In genomic region chr3:179811321-179812095, GRCh38 we compare ENCODE assay signal across 8 cellular contexts.
DNase-seq lines count a peak whose midpoint lies in the region; ATAC-seq and TF ChIP-seq lines count a peak whose summit lies in the region.

No MANE protein-coding gene starts in this region.

- TF ChIP-seq CTCF in AG10803 (conservative IDR thresholded peaks at IDR 0.05; ENCODE audit: low read length) (peak; percentile 76), NB4 (IDR thresholded peaks at IDR 0.05; ENCODE audit: low read depth, low read length) (peak; percentile 62)

- ATAC-seq in GM18505 (IDR thresholded peaks at IDR 0.05; ENCODE audit: unreplicated experiment) = peak; percentile 89
- peak; percentile 94 for ATAC-seq in HG02759 (IDR thresholded peaks at IDR 0.05; ENCODE audit: unreplicated experiment)
- no peak for ATAC-seq in HG03039 (IDR thresholded peaks at IDR 0.05; ENCODE audit: unreplicated experiment)

- H3K4me3 ChIP-seq in AG10803 (ENCODE audit: low read length) (no peak overlapping the region), NB4 (ENCODE audit: low read depth, low read length) (no peak overlapping the region)

- DNase-seq in AG10803 (ENCODE audit: low read depth) = peak; percentile 72
- DNase-seq in NB4 (ENCODE audit: low read depth) = peak; percentile 69
- DNase-seq in SK-N-DZ (ENCODE audit: low spot score) = peak; percentile 79
- DNase-seq in erythroblast (lab: John Stamatoyannopoulos, UW) = peak; percentile 24 to 42
- DNase-seq in myocyte (ENCODE audit: low read depth) = peak; percentile 82

- TF ChIP-seq POLR2A in GM18505 (IDR thresholded peaks at IDR 0.05; ENCODE audit: borderline replicate concordance, extremely low read depth, insufficient read depth, insufficient read length) (no peak), NB4 (IDR thresholded peaks at IDR 0.05; ENCODE audit: extremely low read depth, insufficient read length) (no peak), erythroblast (IDR thresholded peaks at IDR 0.05; ENCODE audit: low read length) (no peak)
